8 cellular contexts compared by ENCODE assay signal in genomic region chr2:172427256-172427989, GRCh38. TPM values are rescaled to one million over a fixed set of nuclear protein-coding genes. Genes with fewer than 3 reads are reported as not detected.
DNase-seq lines count a peak whose midpoint lies in the region; ATAC-seq, FAIRE-seq and TF ChIP-seq lines count a peak whose summit lies in the region.

TSS of gene ITGA6 (plus strand) at chr2:172427586.

- peaks cover 12 to 15% of the 10 kb centered on the region in 2 donors for H3K4me1 ChIP-seq in kidney (ENCODE audit: control insufficient read depth in 1 of 2, insufficient read depth in 1 of 2, low read depth in 1 of 2, low read length in 2 of 2)

- peak within 1 kb of the TSS; percentile 78 to 86 for H3K4me3 ChIP-seq in kidney (ENCODE audit: low read length in 2 of 2)

- peak within 1 kb of the TSS; percentile 89 to 92 for H3K27ac ChIP-seq in kidney (ENCODE audit: low read depth in 2 of 2, low read length in 2 of 2)

- H3K4me1 Mint-ChIP-seq in central memory CD8-positive, alpha-beta T cell: peaks cover 41% of the 10 kb centered on the region

- peak within 1 kb of the TSS; percentile 74 to 77 for H3K9ac ChIP-seq in kidney (ENCODE audit: low read length in 2 of 2)

- DNase-seq in A172 (ENCODE audit: low spot score) (peak; percentile 71), NCI-H2171 (lab: John Stamatoyannopoulos, UW) (peak; percentile 66), kidney (peak; percentile 92)
- peak; percentile 66 for DNase-seq in activated CD4-positive, alpha-beta T cell treated with anti-CD3 and anti-CD28 coated beads for 1 hour
- DNase-seq in central memory CD8-positive, alpha-beta T cell (ENCODE audit: low spot score in 2 of 2): peak; percentile 48 to 53
- DNase-seq in stimulated activated CD4-positive, alpha-beta T cell treated with anti-CD3 and anti-CD28 coated beads, Interleukin-12 subunit alpha, Interleukin-12 subunit beta, amount 100 ng/mL, for 4 hours: peak; percentile 79

- no peak within 1 kb of the TSS for H3K27ac Mint-ChIP-seq in central memory CD8-positive, alpha-beta T cell (ENCODE audit: low read depth)

- H3K36me3 ChIP-seq in kidney (ENCODE audit: control insufficient read depth in 1 of 2, insufficient read depth in 2 of 2, low read length in 2 of 2): no peaks in the 10 kb centered on the region

- peak within 1 kb of the TSS; percentile 83 for H3K4me3 Mint-ChIP-seq in central memory CD8-positive, alpha-beta T cell

- TF ChIP-seq CTCF in kidney (IDR thresholded peaks at IDR 0.05; ENCODE audit: borderline replicate concordance, extremely low read depth, insufficient read depth): peak; percentile 16

- no peaks in the 10 kb centered on the region for H3K9me3 ChIP-seq in kidney (ENCODE audit: control insufficient read depth in 1 of 2, low read length in 2 of 2)

- peaks cover 13% of the 10 kb centered on the region for H3K36me3 Mint-ChIP-seq in central memory CD8-positive, alpha-beta T cell (ENCODE audit: insufficient read depth)

- ATAC-seq in GM19372 (IDR thresholded peaks at IDR 0.05; ENCODE audit: low read depth, unreplicated experiment) (peak; percentile 54), HG03045 (IDR thresholded peaks at IDR 0.05; ENCODE audit: unreplicated experiment) (no peak)
- peak; percentile 68 for ATAC-seq in central memory CD8-positive, alpha-beta T cell (replicated peaks; ENCODE audit: extremely low read depth, poor library complexity, severe bottlenecking)

- H3K27me3 Mint-ChIP-seq in central memory CD8-positive, alpha-beta T cell: no peaks in the 10 kb centered on the region

- intact Hi-C loops in kidney (cut with DNase I): no loop called here

- no peak for FAIRE-seq in kidney (lab: Jason Lieb, UNC)

- no peaks in the 10 kb centered on the region for H3K9me3 Mint-ChIP-seq in central memory CD8-positive, alpha-beta T cell

RNA-seq across cellular contexts. Expression of gene ITGA6, which starts in this region (rescaled TPM):
- 121 and 167 TPM in 2 replicates for total RNA-seq in A172 (2014; rRNA removed; shearing (Covaris generic))
- total RNA-seq in kidney: 89.1 TPM
- 32.8 TPM for polyA plus RNA-seq in kidney (ENCODE audit: insufficient read depth, low read depth, low replicate concordance)
